8 cellular contexts compared by ENCODE assay signal in the genomic region with DNA sequence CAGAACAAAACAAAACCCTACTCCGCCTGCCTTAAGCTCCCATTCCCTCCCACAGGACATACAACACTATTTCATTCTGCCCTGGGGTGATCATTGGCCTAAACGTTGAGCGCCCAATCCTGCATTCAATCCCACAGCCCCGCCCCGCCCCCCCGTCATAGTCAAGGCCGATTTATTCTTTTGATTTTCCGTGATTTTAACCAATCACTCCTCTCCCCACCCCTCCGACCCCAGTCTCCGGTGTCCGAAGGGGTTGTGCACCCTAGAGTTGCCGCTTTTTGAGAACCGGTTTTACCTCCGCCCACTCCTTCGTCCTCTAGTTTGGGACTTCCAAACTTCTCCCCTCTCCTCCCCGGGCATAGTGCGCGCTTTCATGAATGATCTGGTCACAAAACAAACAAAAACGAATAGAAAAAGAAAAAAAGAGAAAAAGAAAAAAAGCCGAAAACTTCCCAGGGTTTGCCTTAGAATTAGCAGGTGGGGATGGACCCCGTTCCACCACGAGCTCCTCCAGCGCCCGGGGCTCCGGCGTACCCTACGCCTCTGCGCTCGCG. TPM values are rescaled to one million over a fixed set of nuclear protein-coding genes. Genes with fewer than 3 reads are reported as not detected.
DNase-seq lines count a peak whose midpoint lies in the region; ATAC-seq and TF ChIP-seq lines count a peak whose summit lies in the region.

No MANE protein-coding gene starts in this region.

- H3K4me1 ChIP-seq in ACC112 (ENCODE audit: control insufficient read depth, insufficient read depth, low read length, unreplicated experiment) (peaks cover 11% of the 10 kb centered on the region), endodermal cell (ENCODE audit: control insufficient read depth, insufficient read depth, low read length) (no peaks in the 10 kb centered on the region), vagina (peaks cover 9% of the 10 kb centered on the region)

- H3K27me3 Mint-ChIP-seq in endodermal cell (ENCODE audit: insufficient read depth) (no peaks in the 10 kb centered on the region), mesothelial cell of epicardium (ENCODE audit: low read depth) (no peaks in the 10 kb centered on the region)

- H3K27ac Mint-ChIP-seq in endodermal cell (peak overlapping the region; percentile 91), mesothelial cell of epicardium (peak overlapping the region; percentile 94)

- H3K36me3 ChIP-seq in ACC112 (ENCODE audit: insufficient read depth, low read length): no peaks in the 10 kb centered on the region
- H3K36me3 ChIP-seq in SK-N-MC (ENCODE audit: insufficient read depth, low read length): peaks cover 16% of the 10 kb centered on the region; the same call in 1 of the 2 replicates
- H3K36me3 ChIP-seq in endodermal cell (ENCODE audit: control insufficient read depth, insufficient read depth, low read length): peaks cover 14% of the 10 kb centered on the region
- H3K36me3 ChIP-seq in vagina: no peaks in the 10 kb centered on the region

- peaks cover 20% of the 10 kb centered on the region for H3K79me2 ChIP-seq in ACC112 (ENCODE audit: control insufficient read depth, insufficient read depth, low read length, unreplicated experiment)

- peak overlapping the region; percentile 75 for H2AFZ ChIP-seq in ACC112 (ENCODE audit: low read length, unreplicated experiment)

- H3K9me3 ChIP-seq in SK-N-MC (ENCODE audit: low read depth, low read length) (no peaks in the 10 kb centered on the region), endodermal cell (ENCODE audit: control insufficient read depth, low read length) (no peaks in the 10 kb centered on the region), vagina (no peaks in the 10 kb centered on the region)

- H3K4me1 Mint-ChIP-seq in endodermal cell (peaks cover 3% of the 10 kb centered on the region), mesothelial cell of epicardium (peaks cover 14% of the 10 kb centered on the region)

- DNase-seq in SK-N-MC (ENCODE audit: low read depth, low spot score): no peak
- DNase-seq in endodermal cell: peak; percentile 67
- no peak for DNase-seq in mesothelial cell of epicardium (ENCODE audit: low spot score in 2 of 2, unreplicated experiment in 2 of 2)
- no peak for DNase-seq in vagina (ENCODE audit: extremely low spot score in 2 of 2)
- no peak for DNase-seq in stimulated activated CD4-positive, alpha-beta T cell treated with anti-CD3 and anti-CD28 coated beads, Interleukin-2, amount 100 ng/mL, for 48 hours

- H3K4me3 Mint-ChIP-seq in endodermal cell (peak overlapping the region; percentile 75), mesothelial cell of epicardium (peak overlapping the region; percentile 91)

- peak overlapping the region; percentile 79 for H3K4me3 ChIP-seq in ACC112 (ENCODE audit: low read depth, low read length)
- H3K4me3 ChIP-seq in GM12875 (ENCODE audit: low read depth, low read length): peak overlapping the region; percentile 47
- peak overlapping the region; percentile 86 for H3K4me3 ChIP-seq in SK-N-MC
- peak overlapping the region; percentile 78 for H3K4me3 ChIP-seq in endodermal cell (ENCODE audit: low read length)
- H3K4me3 ChIP-seq in vagina: peak overlapping the region; percentile 63 to 65

- no peaks in the 10 kb centered on the region for H3K27me3 ChIP-seq in ACC112 (ENCODE audit: insufficient read depth, low read length)
- H3K27me3 ChIP-seq in endodermal cell (ENCODE audit: control insufficient read depth, insufficient read depth, low read length, poor library complexity, severe bottlenecking): no peaks in the 10 kb centered on the region
- no peaks in the 10 kb centered on the region for H3K27me3 ChIP-seq in vagina

- peak overlapping the region; percentile 71 for H3K27ac ChIP-seq in ACC112 (ENCODE audit: low read depth, low read length)
- peak overlapping the region; percentile 67; the same call in 1 of the 2 replicates for H3K27ac ChIP-seq in SK-N-MC
- H3K27ac ChIP-seq in endodermal cell (ENCODE audit: low read depth, low read length): no peak overlapping the region
- peak overlapping the region; percentile 92 for H3K27ac ChIP-seq in vagina

- WGBS in endodermal cell (ENCODE audit: insufficient coverage in 1 of 2, insufficient read length in 1 of 2), 2 experiments: 0 to 1% methylated on average over 3 to 25 of the region's 30 CpGs

- H3K9me3 Mint-ChIP-seq in endodermal cell (peaks cover 60% of the 10 kb centered on the region), mesothelial cell of epicardium (peaks cover 24% of the 10 kb centered on the region)

- peak; percentile 61 for ATAC-seq in HG03025 (IDR thresholded peaks at IDR 0.05; ENCODE audit: low FRiP score, unreplicated experiment)

- H3K36me3 Mint-ChIP-seq in endodermal cell (ENCODE audit: low read depth): peaks cover 10% of the 10 kb centered on the region
- peaks cover 6% of the 10 kb centered on the region for H3K36me3 Mint-ChIP-seq in mesothelial cell of epicardium

- peak overlapping the region; percentile 78 for H3K9ac ChIP-seq in SK-N-MC (ENCODE audit: insufficient read length)
- peak overlapping the region; percentile 76 for H3K9ac ChIP-seq in endodermal cell (ENCODE audit: extremely low read depth, low read length, poor library complexity, severe bottlenecking)

- intact Hi-C loops in vagina (cut with DNase I): no loop called here

- TF ChIP-seq CTCF in GM12875 (IDR thresholded peaks at IDR 0.05; ENCODE audit: borderline replicate concordance, insufficient read depth, low read depth, low read length) (no peak), endodermal cell (conservative IDR thresholded peaks at IDR 0.05) (no peak), mesothelial cell of epicardium (IDR thresholded peaks at IDR 0.05; ENCODE audit: unreplicated experiment) (no peak), vagina (IDR thresholded peaks at IDR 0.05) (no peak)

- no peak for TF ChIP-seq POLR2A in vagina (IDR thresholded peaks at IDR 0.05)

RNA-seq across cellular contexts. Expression of gene UBE2A, which starts 0.4 kb away (rescaled TPM):
- total RNA-seq in endodermal cell (10 to 100 TPM; 59.7 to 64.0 TPM), mesothelial cell of epicardium (48.8 to 54.1 TPM (median 50.1 TPM) in 3 replicates), vagina (35.8 TPM)
- 61.0 TPM for polyA plus RNA-seq in endodermal cell (2013, experiment 1 of 2)
- 62.0 TPM for polyA plus RNA-seq in endodermal cell (2013, experiment 2 of 2)

RNA-seq across cellular contexts. Expression of gene STEEP1, which starts 8.7 kb away (rescaled TPM):
- total RNA-seq in endodermal cell (10 to 100 TPM; 18.7 to 19.8 TPM), mesothelial cell of epicardium (21.6 to 24.9 TPM (median 22.3 TPM) in 3 replicates), vagina (26.5 TPM)
- polyA plus RNA-seq in endodermal cell (2013, experiment 1 of 2): 17.0 TPM
- 16.1 TPM for polyA plus RNA-seq in endodermal cell (2013, experiment 2 of 2)

RNA-seq across cellular contexts. Expression of gene NKRF, which starts 32.3 kb away (rescaled TPM):
- total RNA-seq in endodermal cell (10 to 100 TPM; 14.3 to 15.8 TPM), mesothelial cell of epicardium (11.0 to 11.6 TPM (median 11.0 TPM) in 3 replicates), vagina (9.8 TPM)
- 14.2 TPM for polyA plus RNA-seq in endodermal cell (2013, experiment 1 of 2)
- polyA plus RNA-seq in endodermal cell (2013, experiment 2 of 2): 14.3 TPM
